In genomic region chr1:14598498-14599172, GRCh38 we compare ENCODE assay signal across 9 cellular contexts. TPM values are rescaled to one million over a fixed set of nuclear protein-coding genes. Genes with fewer than 3 reads are reported as not detected.
DNase-seq lines count a peak whose midpoint lies in the region; ATAC-seq and TF ChIP-seq lines count a peak whose summit lies in the region.
"Had no signal": no experiment of that assay in that cellular context is flagged by ENCODE, and none has a peak within 500 bp of the region (broad histone marks: within the 10 kb centered on the region; RNA-seq: fewer than 3 reads in every experiment).

TSS of gene KAZN (plus strand) at chr1:14598685.

- H3K4me3 Mint-ChIP-seq in activated T-helper 1 cell treated with anti-CD3 and anti-CD28 coated beads, Interleukin-12 subunit alpha, Interleukin-12 subunit beta, Interleukin-2, Interleukin-4 antibody, amounts not matched to agents 30 ng/mL and 10 ng/mL and 1 ng/mL, durations not matched to agents 14 hours and 24 hours and 36 hours = no peak within 1 kb of the TSS
- H3K4me3 Mint-ChIP-seq: activated naive CD8-positive, alpha-beta T cell treated with anti-CD3 and anti-CD28 coated beads, Interleukin-2, amount 10 ng/mL, durations not matched to agents 7 days and 5 days had no signal

- peak within 1 kb of the TSS in 1 of 2 donors; percentile 9 for H3K9ac ChIP-seq in colonic mucosa (ENCODE audit: low read depth in 2 of 2, low read length in 2 of 2)

- DNase-seq in AG08396 (ENCODE audit: low spot score) (peak; percentile 26), LNCaP clone FGC (ENCODE audit: low read depth) (no peak), colonic mucosa (peak; percentile 18), mucosa of descending colon (peak in 2 of 3 donors; percentile 28 to 46), NCI-H187 treated with DMSO at 0.1 percent for 48 hours (lab: John Stamatoyannopoulos, UW) (no peak)
- no peak for DNase-seq in activated T-helper 1 cell treated with anti-CD3 and anti-CD28 coated beads, Interleukin-12 subunit alpha, Interleukin-12 subunit beta, Interleukin-2, Interleukin-4 antibody, amounts not matched to agents 30 ng/mL and 10 ng/mL and 1 ng/mL, durations not matched to agents 14 hours and 24 hours and 36 hours (ENCODE audit: low spot score)
- DNase-seq in activated CD8-positive, alpha-beta memory T cell treated with anti-CD3 and anti-CD28 coated beads, Interleukin-2, amount 50 U/mL, for 4 hours = no peak

- H3K27me3 Mint-ChIP-seq in activated T-helper 1 cell treated with anti-CD3 and anti-CD28 coated beads, Interleukin-12 subunit alpha, Interleukin-12 subunit beta, Interleukin-2, Interleukin-4 antibody, amounts not matched to agents 30 ng/mL and 10 ng/mL and 1 ng/mL, durations not matched to agents 14 hours and 24 hours and 36 hours (ENCODE audit: insufficient read depth) = peaks cover 39% of the 10 kb centered on the region

- no peaks in the 10 kb centered on the region for H3K4me1 Mint-ChIP-seq in activated T-helper 1 cell treated with anti-CD3 and anti-CD28 coated beads, Interleukin-12 subunit alpha, Interleukin-12 subunit beta, Interleukin-2, Interleukin-4 antibody, amounts not matched to agents 30 ng/mL and 10 ng/mL and 1 ng/mL, durations not matched to agents 14 hours and 24 hours and 36 hours (ENCODE audit: low read depth)
- H3K4me1 Mint-ChIP-seq: activated naive CD8-positive, alpha-beta T cell treated with anti-CD3 and anti-CD28 coated beads, Interleukin-2, amount 10 ng/mL, durations not matched to agents 7 days and 5 days had no signal

- H3K27ac ChIP-seq in colonic mucosa = no peak within 1 kb of the TSS

- H3K36me3 Mint-ChIP-seq in activated T-helper 1 cell treated with anti-CD3 and anti-CD28 coated beads, Interleukin-12 subunit alpha, Interleukin-12 subunit beta, Interleukin-2, Interleukin-4 antibody, amounts not matched to agents 30 ng/mL and 10 ng/mL and 1 ng/mL, durations not matched to agents 14 hours and 24 hours and 36 hours (ENCODE audit: low read depth) = no peaks in the 10 kb centered on the region
- H3K36me3 Mint-ChIP-seq: activated naive CD8-positive, alpha-beta T cell treated with anti-CD3 and anti-CD28 coated beads, Interleukin-2, amount 10 ng/mL, durations not matched to agents 7 days and 5 days had no signal

- intact Hi-C loops in colonic mucosa (cut with DNase I) (no loop called here), mucosa of descending colon (cut with DNase I, micrococcal nuclease) (no loop called here)
- intact Hi-C loops in activated T-helper 1 cell treated with anti-CD3 and anti-CD28 coated beads, Interleukin-12 subunit alpha, Interleukin-12 subunit beta, Interleukin-2, Interleukin-4 antibody, amounts not matched to agents 30 ng/mL and 10 ng/mL and 1 ng/mL, durations not matched to agents 14 hours and 24 hours and 36 hours (cut with micrococcal nuclease) = no loop called here

- H3K27ac Mint-ChIP-seq in activated T-helper 1 cell treated with anti-CD3 and anti-CD28 coated beads, Interleukin-12 subunit alpha, Interleukin-12 subunit beta, Interleukin-2, Interleukin-4 antibody, amounts not matched to agents 30 ng/mL and 10 ng/mL and 1 ng/mL, durations not matched to agents 14 hours and 24 hours and 36 hours = no peak within 1 kb of the TSS
- H3K27ac Mint-ChIP-seq: activated naive CD8-positive, alpha-beta T cell treated with anti-CD3 and anti-CD28 coated beads, Interleukin-2, amount 10 ng/mL, durations not matched to agents 7 days and 5 days had no signal

- ATAC-seq in mucosa of descending colon (peak; percentile 38), GM18870 (IDR thresholded peaks at IDR 0.05; ENCODE audit: unreplicated experiment) (no peak)

- H3K4me3 ChIP-seq in LNCaP clone FGC (ENCODE audit: low read depth, low read length) (peak within 1 kb of the TSS; percentile 36), colonic mucosa (peak within 1 kb of the TSS; percentile 30), mucosa of descending colon (no peak within 1 kb of the TSS)

- no peaks in the 10 kb centered on the region for H3K4me1 ChIP-seq in colonic mucosa
- H3K4me1 ChIP-seq in mucosa of descending colon (ENCODE audit: low read depth) = peaks cover 3% of the 10 kb centered on the region

- H3K36me3 ChIP-seq in colonic mucosa (no peaks in the 10 kb centered on the region), mucosa of descending colon (ENCODE audit: low read depth) (no peaks in the 10 kb centered on the region)

- H3K9me3 ChIP-seq in colonic mucosa (no peaks in the 10 kb centered on the region), mucosa of descending colon (no peaks in the 10 kb centered on the region)

- no peak for TF ChIP-seq CTCF in LNCaP clone FGC (IDR thresholded peaks at IDR 0.05; ENCODE audit: control insufficient read depth, extremely low read depth, insufficient read depth)
- no peak for TF ChIP-seq CTCF in colonic mucosa (IDR thresholded peaks at IDR 0.05)
- no peak for TF ChIP-seq CTCF in mucosa of descending colon (IDR thresholded peaks at IDR 0.05)

- peaks cover 31% of the 10 kb centered on the region for H3K27me3 ChIP-seq in colonic mucosa

- no peaks in the 10 kb centered on the region for H3K9me3 Mint-ChIP-seq in activated T-helper 1 cell treated with anti-CD3 and anti-CD28 coated beads, Interleukin-12 subunit alpha, Interleukin-12 subunit beta, Interleukin-2, Interleukin-4 antibody, amounts not matched to agents 30 ng/mL and 10 ng/mL and 1 ng/mL, durations not matched to agents 14 hours and 24 hours and 36 hours
- H3K9me3 Mint-ChIP-seq: activated naive CD8-positive, alpha-beta T cell treated with anti-CD3 and anti-CD28 coated beads, Interleukin-2, amount 10 ng/mL, durations not matched to agents 7 days and 5 days had no signal

RNA-seq across cellular contexts. Expression of gene KAZN, which starts in this region (rescaled TPM):
- 10 to 100 TPM in 1 of 2 donors, 1 to 10 TPM in 1; 9.8 to 12.2 TPM for total RNA-seq in colonic mucosa
- total RNA-seq in mucosa of descending colon = 10 to 100 TPM in 2 of 3 donors, 1 to 10 TPM in 1; 9.7 to 21.9 (median 15.8) TPM
- 0.54 and 0.91 TPM in 2 replicates for total RNA-seq in activated T-helper 1 cell treated with anti-CD3 and anti-CD28 coated beads, Interleukin-12 subunit alpha, Interleukin-12 subunit beta, Interleukin-2, Interleukin-4 antibody, amounts not matched to agents 30 ng/mL and 10 ng/mL and 1 ng/mL, durations not matched to agents 14 hours and 24 hours and 36 hours

Comparison
In these comparisons a context has a peak if more than half of its experiments do, and no peak if none do; other contexts are left out.
1. DNase-seq: peak in AG08396 (single experiment), colonic mucosa (single experiment) and mucosa of descending colon (2 of 3); none in LNCaP clone FGC (single experiment), NCI-H187 treated with DMSO at 0.1 percent for 48 hours (single experiment), activated T-helper 1 cell treated with anti-CD3 and anti-CD28 coated beads, Interleukin-12 subunit alpha, Interleukin-12 subunit beta, Interleukin-2, Interleukin-4 antibody, amounts not matched to agents 30 ng/mL and 10 ng/mL and 1 ng/mL, durations not matched to agents 14 hours and 24 hours and 36 hours (single experiment) and activated CD8-positive, alpha-beta memory T cell treated with anti-CD3 and anti-CD28 coated beads, Interleukin-2, amount 50 U/mL, for 4 hours (single experiment).